8 cellular contexts compared by ENCODE assay signal in genomic region chr12:98594050-98594853, GRCh38. TPM values are rescaled to one million over a fixed set of nuclear protein-coding genes. Genes with fewer than 3 reads are reported as not detected.
A peak's percentile ranks its signal among the peaks of the same experiment; 100 is the strongest.
DNase-seq lines count a peak whose midpoint lies in the region; ATAC-seq and TF ChIP-seq lines count a peak whose summit lies in the region.

No MANE protein-coding gene starts in this region.

- no peak for TF ChIP-seq CTCF in upper lobe of right lung (IDR thresholded peaks at IDR 0.05)

- intact Hi-C loops in upper lobe of right lung (cut with DNase I): no loop called here

- DNase-seq in DMS53 (lab: John Stamatoyannopoulos, UW) (peak; percentile 65), DMS53 treated with DMSO at 0.1 percent for 48 hours (lab: John Stamatoyannopoulos, UW; ENCODE audit: unreplicated experiment) (no peak), T-helper 2 cell (peak in 3 of 5 experiments; percentile 6 to 37 (median 24)), epithelial cell of prostate (ENCODE audit: low read depth, low spot score) (no peak), upper lobe of right lung (peak; percentile 78), NCI-H1930 (lab: John Stamatoyannopoulos, UW) (no peak)

- ATAC-seq in HG02973 (IDR thresholded peaks at IDR 0.05; ENCODE audit: unreplicated experiment) (peak; percentile 1), upper lobe of right lung (peak; percentile 66)

- H3K9me3 ChIP-seq in muscle layer of duodenum (ENCODE audit: control insufficient read depth in 1 of 2, low read length in 2 of 2) (no peaks in the 10 kb centered on the region), upper lobe of right lung (no peaks in the 10 kb centered on the region)

- H3K4me3 ChIP-seq in muscle layer of duodenum (ENCODE audit: low read depth in 1 of 2, low read length in 2 of 2) (peak overlapping the region; percentile 97 to 99), upper lobe of right lung (peak overlapping the region; percentile 98)

- H3K4me1 ChIP-seq in muscle layer of duodenum (ENCODE audit: control insufficient read depth in 1 of 2, insufficient read depth in 2 of 2, low read length in 2 of 2): peaks cover 3 to 22% of the 10 kb centered on the region in 2 donors
- H3K4me1 ChIP-seq in upper lobe of right lung: peaks cover 18% of the 10 kb centered on the region

- H3K27ac ChIP-seq in epithelial cell of prostate (peak overlapping the region; percentile 83), muscle layer of duodenum (ENCODE audit: low read length) (peak overlapping the region; percentile 97), upper lobe of right lung (peak overlapping the region; percentile 99)

- peaks cover 24 to 27% of the 10 kb centered on the region in 2 donors for H3K36me3 ChIP-seq in muscle layer of duodenum (ENCODE audit: control insufficient read depth in 1 of 2, insufficient read depth in 2 of 2, low read length in 2 of 2)
- peaks cover 36% of the 10 kb centered on the region for H3K36me3 ChIP-seq in upper lobe of right lung

- no peaks in the 10 kb centered on the region for H3K27me3 ChIP-seq in muscle layer of duodenum (ENCODE audit: low read depth, low read length)
- H3K27me3 ChIP-seq in upper lobe of right lung: no peaks in the 10 kb centered on the region

RNA-seq across cellular contexts. Expression of gene SLC25A3, which starts 0.8 kb away (rescaled TPM):
- total RNA-seq in upper lobe of right lung: 355 TPM

RNA-seq across cellular contexts. Expression of gene IKBIP, which starts 50.3 kb away (rescaled TPM):
- total RNA-seq in upper lobe of right lung: 15.2 TPM

RNA-seq across cellular contexts. Expression of gene APAF1, which starts 50.8 kb away (rescaled TPM):
- total RNA-seq in upper lobe of right lung: 23.4 TPM

Comparison
In these comparisons a context has a peak if more than half of its experiments do, and no peak if none do; other contexts are left out.
1. DNase-seq: peak in DMS53 (single experiment), T-helper 2 cell (3 of 5) and upper lobe of right lung (single experiment); none in DMS53 treated with DMSO at 0.1 percent for 48 hours (single experiment), epithelial cell of prostate (single experiment) and NCI-H1930 (0 of 2).
2. Peak in every context shown above with its lines, with median percentiles within 50 percentile points of each other: H3K27ac ChIP-seq.